In genomic region chr4:89765966-89766365, GRCh38 we compare ENCODE assay signal across 14 cellular contexts.
A peak's percentile ranks its signal among the peaks of the same experiment; 100 is the strongest.
DNase-seq lines count a peak whose midpoint lies in the region; ATAC-seq, FAIRE-seq and TF ChIP-seq lines count a peak whose summit lies in the region.
"Had no signal": no experiment of that assay in that cellular context is flagged by ENCODE, and none has a peak within 500 bp of the region (broad histone marks: within the 10 kb centered on the region; RNA-seq: fewer than 3 reads in every experiment).

No MANE protein-coding gene starts in this region.

- peaks cover 8% of the 10 kb centered on the region for H3K4me1 ChIP-seq in upper lobe of right lung
- H3K4me1 ChIP-seq: A549 had no signal

- H3K36me3 ChIP-seq in bronchial epithelial cell (ENCODE audit: control insufficient read depth, insufficient read depth, low read length) (no peaks in the 10 kb centered on the region), upper lobe of right lung (no peaks in the 10 kb centered on the region)
- H3K36me3 ChIP-seq: neutrophil had no signal

- H3K9me3 ChIP-seq in upper lobe of right lung: no peaks in the 10 kb centered on the region
- H3K9me3 ChIP-seq: A549, neutrophil had no signal

- H3K4me3 ChIP-seq in bronchial epithelial cell (ENCODE audit: low read depth, low read length) (no peak overlapping the region), upper lobe of right lung (no peak overlapping the region)
- H3K4me3 ChIP-seq: A549, GM23338 had no signal

- peaks cover 7% of the 10 kb centered on the region for H3K27me3 Mint-ChIP-seq in activated T-cell treated with anti-CD3 and anti-CD28 coated beads, Interleukin-2, amount 50 U/mL, for 24 hours
- H3K27me3 Mint-ChIP-seq in stimulated activated naive CD8-positive, alpha-beta T cell treated with anti-CD3 and anti-CD28 coated beads, Interleukin-15, amount 100 ng/mL, for 72 hours: peaks cover 8% of the 10 kb centered on the region

- ATAC-seq in upper lobe of right lung: no peak
- no peak for ATAC-seq in stimulated activated naive CD8-positive, alpha-beta T cell treated with anti-CD3 and anti-CD28 coated beads, Interleukin-15, amount 100 ng/mL, for 72 hours
- ATAC-seq: A549, GM23338, T-cell had no signal

- H3K27me3 ChIP-seq in bronchial epithelial cell (ENCODE audit: control insufficient read depth, insufficient read depth, low read length): no peaks in the 10 kb centered on the region
- H3K27me3 ChIP-seq in upper lobe of right lung: no peaks in the 10 kb centered on the region
- H3K27me3 ChIP-seq: neutrophil had no signal

- intact Hi-C loops in upper lobe of right lung (cut with DNase I): no loop called here

- no peaks in the 10 kb centered on the region for H3K9me3 Mint-ChIP-seq in activated T-cell treated with anti-CD3 and anti-CD28 coated beads, Interleukin-2, amount 50 U/mL, for 24 hours
- no peaks in the 10 kb centered on the region for H3K9me3 Mint-ChIP-seq in stimulated activated naive CD8-positive, alpha-beta T cell treated with anti-CD3 and anti-CD28 coated beads, Interleukin-15, amount 100 ng/mL, for 72 hours
- H3K9me3 Mint-ChIP-seq: activated T-helper 1 cell treated with anti-CD3 and anti-CD28 coated beads, Interleukin-12 subunit alpha, Interleukin-12 subunit beta, Interleukin-2, Interleukin-4 antibody, amounts not matched to agents 30 ng/mL and 10 ng/mL and 1 ng/mL, durations not matched to agents 14 hours and 24 hours and 36 hours; GM23338 had no signal

- no peak overlapping the region for H3K27ac Mint-ChIP-seq in activated T-cell treated with anti-CD3 and anti-CD28 coated beads, Interleukin-2, amount 50 U/mL, for 24 hours
- H3K27ac Mint-ChIP-seq in stimulated activated naive CD8-positive, alpha-beta T cell treated with anti-CD3 and anti-CD28 coated beads, Interleukin-15, amount 100 ng/mL, for 72 hours: no peak overlapping the region
- H3K27ac Mint-ChIP-seq: activated T-helper 1 cell treated with anti-CD3 and anti-CD28 coated beads, Interleukin-12 subunit alpha, Interleukin-12 subunit beta, Interleukin-2, Interleukin-4 antibody, amounts not matched to agents 30 ng/mL and 10 ng/mL and 1 ng/mL, durations not matched to agents 14 hours and 24 hours and 36 hours; GM23338; T-cell had no signal

- H3K27ac ChIP-seq in upper lobe of right lung: peak overlapping the region; percentile 37
- H3K27ac ChIP-seq: A549, neutrophil had no signal

- H3K4me3 Mint-ChIP-seq in activated T-cell treated with anti-CD3 and anti-CD28 coated beads, Interleukin-2, amount 50 U/mL, for 24 hours: no peak overlapping the region
- no peak overlapping the region for H3K4me3 Mint-ChIP-seq in stimulated activated naive CD8-positive, alpha-beta T cell treated with anti-CD3 and anti-CD28 coated beads, Interleukin-15, amount 100 ng/mL, for 72 hours
- H3K4me3 Mint-ChIP-seq: activated T-helper 1 cell treated with anti-CD3 and anti-CD28 coated beads, Interleukin-12 subunit alpha, Interleukin-12 subunit beta, Interleukin-2, Interleukin-4 antibody, amounts not matched to agents 30 ng/mL and 10 ng/mL and 1 ng/mL, durations not matched to agents 14 hours and 24 hours and 36 hours; GM23338; T-cell had no signal

- FAIRE-seq in bronchial epithelial cell (lab: Jason Lieb, UNC): no peak
- FAIRE-seq: A549 had no signal

- TF ChIP-seq CTCF in bronchial epithelial cell (IDR thresholded peaks at IDR 0.05; ENCODE audit: insufficient read depth, low read length, severe bottlenecking) (no peak), upper lobe of right lung (IDR thresholded peaks at IDR 0.05) (no peak)

- H3K36me3 Mint-ChIP-seq in activated T-cell treated with anti-CD3 and anti-CD28 coated beads, Interleukin-2, amount 50 U/mL, for 24 hours (ENCODE audit: low read depth): no peaks in the 10 kb centered on the region
- H3K36me3 Mint-ChIP-seq: T-cell had no signal

- DNase-seq in NCI-H2196 (lab: John Stamatoyannopoulos, UW; ENCODE audit: unreplicated experiment) (peak; percentile 14), NCI-H2196 treated with DMSO at 0.1 percent for 48 hours (lab: John Stamatoyannopoulos, UW; ENCODE audit: unreplicated experiment) (no peak), bronchial epithelial cell (ENCODE audit: low read depth) (peak; percentile 67), hepatic stellate cell (ENCODE audit: low spot score) (peak; percentile 8), upper lobe of right lung (no peak), NCI-H1417 treated with DMSO at 0.1 percent for 48 hours (lab: John Stamatoyannopoulos, UW) (no peak)
- no peak for DNase-seq in activated T-cell treated with anti-CD3 and anti-CD28 coated beads, Interleukin-2, amount 50 U/mL, for 24 hours
- DNase-seq in stimulated activated naive CD8-positive, alpha-beta T cell treated with anti-CD3 and anti-CD28 coated beads, Interleukin-15, amount 100 ng/mL, for 72 hours: no peak
- DNase-seq: glutamatergic neuron, T-cell had no signal

- no peaks in the 10 kb centered on the region for H3K4me1 Mint-ChIP-seq in activated T-cell treated with anti-CD3 and anti-CD28 coated beads, Interleukin-2, amount 50 U/mL, for 24 hours (ENCODE audit: low read depth)
- no peaks in the 10 kb centered on the region for H3K4me1 Mint-ChIP-seq in stimulated activated naive CD8-positive, alpha-beta T cell treated with anti-CD3 and anti-CD28 coated beads, Interleukin-15, amount 100 ng/mL, for 72 hours
- H3K4me1 Mint-ChIP-seq: GM23338, T-cell had no signal

Comparison
In these comparisons a context has a peak if more than half of its experiments do, and no peak if none do; other contexts are left out.
1. DNase-seq: peak in NCI-H2196 (single experiment), bronchial epithelial cell (single experiment) and hepatic stellate cell (single experiment); none in NCI-H2196 treated with DMSO at 0.1 percent for 48 hours (single experiment), upper lobe of right lung (single experiment), activated T-cell treated with anti-CD3 and anti-CD28 coated beads, Interleukin-2, amount 50 U/mL, for 24 hours (single experiment), NCI-H1417 treated with DMSO at 0.1 percent for 48 hours (single experiment) and stimulated activated naive CD8-positive, alpha-beta T cell treated with anti-CD3 and anti-CD28 coated beads, Interleukin-15, amount 100 ng/mL, for 72 hours (0 of 2).